In genomic region chr1:42927920-42928505, GRCh38 we compare ENCODE assay signal across 1 cellular context.
A peak's percentile ranks its signal among the peaks of the same experiment; 100 is the strongest.
TF ChIP-seq lines count a peak whose summit lies in the region.

No MANE protein-coding gene starts in this region.

TF ChIP-seq in H1, 55 proteins besides CTCF, POLR2A, EP300 and RAD21:
- TF ChIP-seq TEAD4 (IDR thresholded peaks at IDR 0.05; ENCODE audit: low read depth, low read length) (0 out of 2 replicates have a peak, but pooled peaks have one; percentile 28), YY1 (IDR thresholded peaks at IDR 0.05; ENCODE audit: low read depth, low read length) (no peak), SAP30 (IDR thresholded peaks at IDR 0.05; ENCODE audit: insufficient read depth, insufficient replicate concordance, low read length) (no peak), ASH2L (IDR thresholded peaks at IDR 0.05; ENCODE audit: low read length) (no peak), POLR2AphosphoS5 (IDR thresholded peaks at IDR 0.05; ENCODE audit: low read depth, low read length) (no peak)
